In genomic region chr9:78261403-78262001, GRCh38 we compare ENCODE assay signal across 8 cellular contexts. TPM values are rescaled to one million over a fixed set of nuclear protein-coding genes. Genes with fewer than 3 reads are reported as not detected.
DNase-seq lines count a peak whose midpoint lies in the region; ATAC-seq and TF ChIP-seq lines count a peak whose summit lies in the region.

No MANE protein-coding gene starts in this region.

- ATAC-seq in PC-3 = 0 out of 2 replicates have a peak, but pooled peaks have one; percentile 27

- H3K36me3 ChIP-seq in PC-3 (ENCODE audit: low read depth, low read length) = peaks cover 8% of the 10 kb centered on the region

- H3F3A ChIP-seq in PC-3 (ENCODE audit: low read length, unreplicated experiment) = no peaks in the 10 kb centered on the region

- no TSS peak for BruUV-seq in PC-3 (replicated peaks; lab: Mats Ljungman, UMichigan)

- H3K79me2 ChIP-seq in PC-3 (ENCODE audit: low read length) = no peaks in the 10 kb centered on the region

- no peak overlapping the region for H3K4me2 ChIP-seq in PC-3 (ENCODE audit: low read length)

- DNase-seq in GM03348 (ENCODE audit: low spot score) (peak; percentile 61), HEK293T (ENCODE audit: extremely low spot score) (peak; percentile 12), PC-3 (peak; percentile 38), erythroblast (lab: John Stamatoyannopoulos, UW) (peak; percentile 30 to 59), retinal pigment epithelial cell (ENCODE audit: low read depth) (no peak), COR-L47 (lab: John Stamatoyannopoulos, UW) (no peak), C1 segment of cervical spinal cord (lab: John Stamatoyannopoulos, UW) (no peak)
- DNase-seq in activated CD4-positive, alpha-beta T cell treated with anti-CD3 and anti-CD28 coated beads for 4 hours = no peak

- no peak overlapping the region for H3K27ac ChIP-seq in PC-3 (ENCODE audit: low read length)

- H3K4me3 ChIP-seq in PC-3 (ENCODE audit: low read length) = no peak overlapping the region
- no peak overlapping the region for H3K4me3 ChIP-seq in retinal pigment epithelial cell (ENCODE audit: low read length)

- H3K4me1 ChIP-seq in PC-3 (ENCODE audit: insufficient read depth, low read length) = no peaks in the 10 kb centered on the region

- CTCF ChIA-PET in HEK293T (lab: Yijun Ruan, JAX) = no interaction called here
- CTCF ChIA-PET in PC-3 (lab: Charles Lee) = no interaction called here

- no peaks in the 10 kb centered on the region for H3K27me3 ChIP-seq in PC-3 (ENCODE audit: low read length)

- no peaks in the 10 kb centered on the region for H3K9me2 ChIP-seq in PC-3 (replicated peaks; ENCODE audit: low read length)

- TF ChIP-seq POLR2A in erythroblast (IDR thresholded peaks at IDR 0.05; ENCODE audit: low read length) = no peak

- H3K9ac ChIP-seq in PC-3 (ENCODE audit: low read length) = no peak overlapping the region

- POLR2A ChIA-PET in HEK293T (lab: Yijun Ruan, JAX) = no interaction called here
- POLR2A ChIA-PET in PC-3 (lab: Charles Lee; ENCODE audit: unreplicated experiment) = no interaction called here

- no peaks in the 10 kb centered on the region for H3K9me3 ChIP-seq in PC-3 (ENCODE audit: low read length)

- TF ChIP-seq CTCF in PC-3 (conservative IDR thresholded peaks at IDR 0.05; ENCODE audit: low read depth, low read length) (peak; percentile 64), retinal pigment epithelial cell (conservative IDR thresholded peaks at IDR 0.05; ENCODE audit: low read depth, low read length) (peak; percentile 53)

- intact Hi-C loops in PC-3 (cut with micrococcal nuclease) = loop anchor here (1.0 kb wide), 1 partner anchor 108 kb away; no protein-coding TSS in a partner anchor

- no peaks in the 10 kb centered on the region for H4K20me1 ChIP-seq in PC-3 (ENCODE audit: low read length)

- no peak overlapping the region for H2AFZ ChIP-seq in PC-3 (ENCODE audit: low read length)

TF ChIP-seq in HEK293T, 16 proteins besides CTCF, POLR2A, EP300 and RAD21:
- no peak for TF ChIP-seq FOXK2 (IDR thresholded peaks at IDR 0.05)
- no peak for TF ChIP-seq ZNF384 (IDR thresholded peaks at IDR 0.05)
- TF ChIP-seq CTBP1 (IDR thresholded peaks at IDR 0.05; ENCODE audit: borderline replicate concordance) = no peak
- TF ChIP-seq FOXM1 (IDR thresholded peaks at IDR 0.05; ENCODE audit: borderline replicate concordance) = no peak
- no peak for TF ChIP-seq HDGF (IDR thresholded peaks at IDR 0.05; ENCODE audit: borderline replicate concordance)
- TF ChIP-seq BHLHE40 (IDR thresholded peaks at IDR 0.05; ENCODE audit: borderline replicate concordance) = no peak
- TF ChIP-seq FOXA1 (IDR thresholded peaks at IDR 0.05) = no peak
- TF ChIP-seq SP1 (IDR thresholded peaks at IDR 0.05) = no peak
- no peak for TF ChIP-seq ELF4 (IDR thresholded peaks at IDR 0.05)
- no peak for TF ChIP-seq LEF1 (IDR thresholded peaks at IDR 0.05; ENCODE audit: borderline replicate concordance)
- no peak for TF ChIP-seq ARNT (IDR thresholded peaks at IDR 0.05)
- TF ChIP-seq SUZ12 (IDR thresholded peaks at IDR 0.05) = no peak
- no peak for TF ChIP-seq PKNOX1 (IDR thresholded peaks at IDR 0.05)
- TF ChIP-seq L3MBTL2 (conservative IDR thresholded peaks at IDR 0.05) = no peak
- TF ChIP-seq NFRKB (IDR thresholded peaks at IDR 0.05) = no peak
- TF ChIP-seq TARDBP (IDR thresholded peaks at IDR 0.05) = no peak
TF ChIP-seq in HEK293T: peak in this region for 0.

RNA-seq across cellular contexts. Expression of gene CEP78, which starts 25.6 kb away (rescaled TPM):
- 35.2 and 52.5 TPM in 2 replicates for total RNA-seq in PC-3 (2014; rRNA removed)

RNA-seq across cellular contexts. Expression of gene PSAT1, which starts 35.4 kb away (rescaled TPM):
- total RNA-seq in PC-3 (2014; rRNA removed) = 45.6 and 52.5 TPM in 2 replicates

Comparison
In these comparisons a context has a peak if more than half of its experiments do, and no peak if none do; other contexts are left out.
1. DNase-seq: peak in GM03348 (single experiment), HEK293T (single experiment), PC-3 (single experiment) and erythroblast (2 of 2); none in retinal pigment epithelial cell (single experiment), activated CD4-positive, alpha-beta T cell treated with anti-CD3 and anti-CD28 coated beads for 4 hours (0 of 2), COR-L47 (single experiment) and C1 segment of cervical spinal cord (0 of 14).